Comparison of ENCODE assay signal across 16 cellular contexts in genomic region chr9:121645003-121645402, GRCh38. TPM values are rescaled to one million over a fixed set of nuclear protein-coding genes. Genes with fewer than 3 reads are reported as not detected.
DNase-seq lines count a peak whose midpoint lies in the region; ATAC-seq and TF ChIP-seq lines count a peak whose summit lies in the region.
"Had no signal": no experiment of that assay in that cellular context is flagged by ENCODE, and none has a peak within 500 bp of the region (broad histone marks: within the 10 kb centered on the region; RNA-seq: fewer than 3 reads in every experiment).

No MANE protein-coding gene starts in this region.

- no TSS peak for BruUV-seq in OCI-LY7 (replicated peaks; lab: Mats Ljungman, UMichigan)

- peaks cover 0 to 4% (median 0%) of the 10 kb centered on the region in 9 donors for H3K27me3 ChIP-seq in heart left ventricle
- H3K27me3 ChIP-seq: neural progenitor cell had no signal

- H3K9me2 ChIP-seq in OCI-LY7 (ENCODE audit: insufficient read depth, low read length): no peaks in the 10 kb centered on the region

- H3K79me2 ChIP-seq in OCI-LY7 (ENCODE audit: insufficient read depth, low read depth, low read length): no peaks in the 10 kb centered on the region

- WGBS in heart left ventricle, 4 donors: 29 to 38% (median 33%) methylated on average over 3 to 4 of the region's 4 CpGs

- POLR2A ChIA-PET in OCI-LY7 (lab: Charles Lee): no interaction called here

- CTCF ChIA-PET in OCI-LY7 (lab: Charles Lee; ENCODE audit: unreplicated experiment): interaction anchor here (0.6 kb wide), 1 partner anchor 56 kb away, joined by 4 read pairs; no protein-coding TSS in a partner anchor

- H4K20me1 ChIP-seq in OCI-LY7 (ENCODE audit: insufficient read depth, low read length): no peaks in the 10 kb centered on the region

- DNase-seq in DMS 273 (lab: John Stamatoyannopoulos, UW; ENCODE audit: unreplicated experiment) (peak; percentile 94), OCI-LY7 (ENCODE audit: low spot score) (peak; percentile 20), heart left ventricle (peak in 1 of 5 donors; percentile 29), posterior vena cava (ENCODE audit: low spot score) (peak; percentile 77), RKO (ENCODE audit: low spot score) (no peak), COR-L47 (lab: John Stamatoyannopoulos, UW) (no peak)
- DNase-seq: activated CD4-positive, alpha-beta memory T cell treated with anti-CD3 and anti-CD28 coated beads, Interleukin-2, amount 10 ng/mL, durations not matched to agents 7 days and 5 days; activated effector memory CD4-positive, alpha-beta T cell treated with anti-CD3 and anti-CD28 coated beads, Interleukin-2, amount 50 U/mL, for 16 hours; hippocampal formation; MM.1S; T-helper 9 cell had no signal

- H3K9me3 ChIP-seq in OCI-LY7 (ENCODE audit: low read length) (no peaks in the 10 kb centered on the region), heart left ventricle (no peaks in the 10 kb centered on the region)

- no peak overlapping the region for H2AFZ ChIP-seq in OCI-LY7 (ENCODE audit: low read length)
- H2AFZ ChIP-seq: neural progenitor cell had no signal

- H3K4me3 ChIP-seq in OCI-LY7 (ENCODE audit: low read depth, low read length, poor library complexity, severe bottlenecking) (no peak overlapping the region), heart left ventricle (no peak overlapping the region)
- H3K4me3 ChIP-seq: neural progenitor cell had no signal

- ATAC-seq in heart left ventricle (peak in 3 of 4 donors; percentile 1 to 34 (median 16)), esophagus mucosa (no peak), GM19328 (IDR thresholded peaks at IDR 0.05; ENCODE audit: unreplicated experiment) (no peak)
- ATAC-seq: HCT116 had no signal

- TF ChIP-seq POLR2A in heart left ventricle (IDR thresholded peaks at IDR 0.05): no peak

- intact Hi-C loops in OCI-LY7 (cut with micrococcal nuclease; ENCODE audit: unreplicated experiment) (no loop called here), heart left ventricle (cut with DNase I) (no loop called here), posterior vena cava (cut with DNase I) (no loop called here)

- peaks cover 11% of the 10 kb centered on the region for H3K4me1 ChIP-seq in OCI-LY7 (ENCODE audit: insufficient read depth, low read length, poor library complexity, severe bottlenecking)
- peaks cover 6 to 75% (median 40%) of the 10 kb centered on the region in 12 donors for H3K4me1 ChIP-seq in heart left ventricle

- H3K36me3 ChIP-seq in OCI-LY7 (ENCODE audit: insufficient read depth, low read length): no peaks in the 10 kb centered on the region
- H3K36me3 ChIP-seq in heart left ventricle: no peaks in the 10 kb centered on the region
- H3K36me3 ChIP-seq: neural progenitor cell had no signal

- no peak for TF ChIP-seq CTCF in OCI-LY7 (conservative IDR thresholded peaks at IDR 0.05; ENCODE audit: low read length)
- no peak for TF ChIP-seq CTCF in heart left ventricle (IDR thresholded peaks at IDR 0.05)

- no peak overlapping the region for H3K27ac ChIP-seq in OCI-LY7 (ENCODE audit: low read depth, low read length, poor library complexity, severe bottlenecking)
- H3K27ac ChIP-seq in heart left ventricle: peak overlapping the region; percentile 35 to 82 (median 58)
- H3K27ac ChIP-seq: C4-2B, neural progenitor cell had no signal

- no peak overlapping the region for H3K4me2 ChIP-seq in OCI-LY7 (ENCODE audit: low read length)
- H3K4me2 ChIP-seq: neural progenitor cell had no signal

RNA-seq across cellular contexts. Expression of gene DAB2IP, which starts 6.4 kb away (rescaled TPM):
- total RNA-seq in OCI-LY7 (2014; rRNA removed; shearing (Covaris generic)): 2.9 and 3.9 TPM in 2 replicates
- total RNA-seq in OCI-LY7 (2022) (11.1 and 11.2 TPM in 2 replicates), heart left ventricle (100 to 1,000 TPM in 1 of 9 donors, 10 to 100 TPM in 8; 45.0 to 103 (median 54.2) TPM), posterior vena cava (10 to 100 TPM; 68.1 to 83.8 TPM), esophagus mucosa (46.0 TPM)
- 10 to 100 TPM; 30.9 to 40.4 TPM for polyA plus RNA-seq in heart left ventricle
- total RNA-seq: activated CD4-positive, alpha-beta memory T cell treated with anti-CD3 and anti-CD28 coated beads, Interleukin-2, amount 10 ng/mL, durations not matched to agents 7 days and 5 days had no signal

Comparison
In these comparisons a context has a peak if more than half of its experiments do, and no peak if none do; other contexts are left out.
1. DNase-seq: peak in DMS 273 (single experiment), OCI-LY7 (single experiment) and posterior vena cava (single experiment); none in RKO (single experiment) and COR-L47 (single experiment).
2. ATAC-seq: peak in heart left ventricle (3 of 4); none in esophagus mucosa (single experiment) and GM19328 (single experiment).